Comparison of ENCODE assay signal across 15 cellular contexts in genomic region chr11:35814720-35815305, GRCh38.
DNase-seq lines count a peak whose midpoint lies in the region; ATAC-seq and TF ChIP-seq lines count a peak whose summit lies in the region.
"Had no signal": no experiment of that assay in that cellular context is flagged by ENCODE, and none has a peak within 500 bp of the region (broad histone marks: within the 10 kb centered on the region; RNA-seq: fewer than 3 reads in every experiment).

No MANE protein-coding gene starts in this region.

- H3K27ac ChIP-seq in right cardiac atrium (ENCODE audit: low read length): no peak overlapping the region
- H3K27ac ChIP-seq: C4-2B, PC-9 had no signal

- peak overlapping the region; percentile 69 for H3K27ac Mint-ChIP-seq in osteocyte (ENCODE audit: unreplicated experiment)
- H3K27ac Mint-ChIP-seq in WTC11: no peak overlapping the region

- intact Hi-C loops in Right ventricle myocardium superior (cut with DNase I): loop anchor here (10.0 kb wide), 1 partner anchor 450 kb away; no protein-coding TSS in a partner anchor
- intact Hi-C loops in cardiac septum (cut with DNase I): loop anchor here (5.0 kb wide), 1 partner anchor 153 kb away; the partner anchor contains the start of gene TRIM44
- intact Hi-C loops in right cardiac atrium (cut with DNase I): no loop called here

- H3K9me3 ChIP-seq in right cardiac atrium (ENCODE audit: control insufficient read depth, low read length): no peaks in the 10 kb centered on the region

- H3K4me3 ChIP-seq in cardiac fibroblast (replicated peaks in 1 of 2; ENCODE audit: low read depth in 2 of 2, low read length in 2 of 2) (no peak overlapping the region), right cardiac atrium (ENCODE audit: low read length) (no peak overlapping the region)
- H3K4me3 ChIP-seq: PC-9 had no signal

- no peaks in the 10 kb centered on the region for H3K9me3 Mint-ChIP-seq in osteocyte (ENCODE audit: unreplicated experiment)
- no peaks in the 10 kb centered on the region for H3K9me3 Mint-ChIP-seq in WTC11

- TF ChIP-seq CTCF in cardiac fibroblast (IDR thresholded peaks at IDR 0.05; ENCODE audit: low read depth, low read length) (no peak), osteocyte (IDR thresholded peaks at IDR 0.05) (no peak), WTC11 (IDR thresholded peaks at IDR 0.05) (no peak)

- H3K4me1 Mint-ChIP-seq in osteocyte (ENCODE audit: unreplicated experiment) (peaks cover 40% of the 10 kb centered on the region), WTC11 (peaks cover 7% of the 10 kb centered on the region; the same call in 1 of the 2 replicates)

- WGBS in right cardiac atrium: 35% methylated on average over 3 of the region's 3 CpGs

- POLR2A ChIA-PET in WTC11 (lab: Charles Lee): no interaction called here

- ATAC-seq in Right ventricle myocardium superior (ENCODE audit: poor library complexity) (peak; percentile 25), right cardiac atrium (peak; percentile 65 to 66), WTC11 (no peak), HG03135 (IDR thresholded peaks at IDR 0.05; ENCODE audit: unreplicated experiment) (no peak)

- CTCF ChIA-PET in WTC11 (lab: Charles Lee): no interaction called here

- H3K4me3 Mint-ChIP-seq in osteocyte (ENCODE audit: unreplicated experiment) (no peak overlapping the region), WTC11 (no peak overlapping the region)

- H3K36me3 Mint-ChIP-seq in osteocyte (ENCODE audit: unreplicated experiment): peaks cover 12% of the 10 kb centered on the region
- H3K36me3 Mint-ChIP-seq in WTC11: no peaks in the 10 kb centered on the region

- H3K4me1 ChIP-seq in right cardiac atrium (ENCODE audit: control insufficient read depth, insufficient read depth, low read length): peaks cover 8% of the 10 kb centered on the region

- no peaks in the 10 kb centered on the region for H3K27me3 ChIP-seq in right cardiac atrium (ENCODE audit: control insufficient read depth, insufficient read depth)

- DNase-seq in Right ventricle myocardium superior: no peak
- no peak for DNase-seq in cardiac septum (ENCODE audit: low spot score)
- DNase-seq in cardiac fibroblast (ENCODE audit: low read depth in 2 of 2): peak; percentile 43 to 87
- DNase-seq in right cardiac atrium: peak in 2 of 3 donors; percentile 61 to 65
- no peak for DNase-seq in osteocyte (ENCODE audit: extremely low spot score, unreplicated experiment)
- no peak for DNase-seq in Kasumi-1 (lab: John Stamatoyannopoulos, UW)
- DNase-seq in WTC11 (ENCODE audit: low spot score): no peak
- DNase-seq: DMS153, EL, GOT3, MM.1S, NCI-H2029, PC-9 had no signal

- H3K27me3 Mint-ChIP-seq in osteocyte (ENCODE audit: unreplicated experiment): no peaks in the 10 kb centered on the region
- H3K27me3 Mint-ChIP-seq in WTC11 (ENCODE audit: low read depth): no peaks in the 10 kb centered on the region

TF ChIP-seq in WTC11, 78 proteins besides CTCF, POLR2A, EP300 and RAD21:
- TF ChIP-seq ZNF281 (CRISPR knock-in tag; IDR thresholded peaks at IDR 0.05) (no peak), ZNF263 (CRISPR knock-in tag; IDR thresholded peaks at IDR 0.05; ENCODE audit: low read depth) (no peak)

Comparison
In these comparisons a context has a peak if more than half of its experiments do, and no peak if none do; other contexts are left out.
1. DNase-seq: peak in cardiac fibroblast (2 of 2) and right cardiac atrium (2 of 3); none in Right ventricle myocardium superior (single experiment), cardiac septum (single experiment), osteocyte (single experiment), Kasumi-1 (0 of 2) and WTC11 (single experiment).
2. intact Hi-C loops: an anchor here in Right ventricle myocardium superior (10.0 kb wide) and cardiac septum (5.0 kb wide); none called in right cardiac atrium.
3. ATAC-seq: peak in Right ventricle myocardium superior (single experiment) and right cardiac atrium (2 of 2); none in WTC11 (single experiment) and HG03135 (single experiment).